In genomic region chr19:45640849-45641273, GRCh38 we compare ENCODE assay signal across 7 cellular contexts. TPM values are rescaled to one million over a fixed set of nuclear protein-coding genes. Genes with fewer than 3 reads are reported as not detected.
DNase-seq lines count a peak whose midpoint lies in the region; ATAC-seq and TF ChIP-seq lines count a peak whose summit lies in the region.

No MANE protein-coding gene starts in this region.

- peak; percentile 80 to 82 for DNase-seq in activated T-cell treated with anti-CD3 and anti-CD28 coated beads, Interleukin-2, amount 50 U/mL, for 48 hours
- peak; percentile 57 to 88 for DNase-seq in stimulated activated effector memory CD8-positive, alpha-beta T cell treated with anti-CD3 and anti-CD28 coated beads, Interleukin-12 subunit alpha, Interleukin-12 subunit beta, amount 100 ng/mL, for 72 hours (ENCODE audit: low spot score in 2 of 2)
- DNase-seq in HT-29 (ENCODE audit: low spot score) (no peak), retina (no peak)

- H3K9me3 ChIP-seq in iPS-18c (ENCODE audit: control insufficient read depth, insufficient read depth, low read length): no peaks in the 10 kb centered on the region

- H3K4me3 ChIP-seq in KMS-11 (IDR thresholded peaks at IDR 0.05; ENCODE audit: insufficient read depth, low read depth, low read length) (no peak overlapping the region), iPS-18c (ENCODE audit: insufficient read depth, low read depth, low read length) (peak overlapping the region; percentile 54; the same call in 1 of the 2 replicates)

- no peak overlapping the region for H3K9ac ChIP-seq in KMS-11

- no peaks in the 10 kb centered on the region for H4K20me1 ChIP-seq in KMS-11 (ENCODE audit: insufficient read depth)

- H3K79me2 ChIP-seq in KMS-11 (ENCODE audit: insufficient read depth, low read depth): no peaks in the 10 kb centered on the region

- peak overlapping the region; percentile 77 for H3K4me3 Mint-ChIP-seq in stimulated activated effector memory CD8-positive, alpha-beta T cell treated with anti-CD3 and anti-CD28 coated beads, Interleukin-12 subunit alpha, Interleukin-12 subunit beta, amount 100 ng/mL, for 72 hours

- peak overlapping the region; percentile 61; the same call in 1 of the 2 replicates for H2AFZ ChIP-seq in KMS-11 (ENCODE audit: low read depth)

- H3K36me3 Mint-ChIP-seq in stimulated activated effector memory CD8-positive, alpha-beta T cell treated with anti-CD3 and anti-CD28 coated beads, Interleukin-12 subunit alpha, Interleukin-12 subunit beta, amount 100 ng/mL, for 72 hours: peaks cover 74% of the 10 kb centered on the region

- peak overlapping the region; percentile 96 for H3K27ac Mint-ChIP-seq in stimulated activated effector memory CD8-positive, alpha-beta T cell treated with anti-CD3 and anti-CD28 coated beads, Interleukin-12 subunit alpha, Interleukin-12 subunit beta, amount 100 ng/mL, for 72 hours

- peaks cover 3% of the 10 kb centered on the region; the same call in 1 of the 2 replicates for H3K27me3 ChIP-seq in KMS-11 (ENCODE audit: insufficient read depth, low read depth)

- H3K36me3 ChIP-seq in KMS-11 (ENCODE audit: insufficient read depth): no peaks in the 10 kb centered on the region

- no peak for TF ChIP-seq CTCF in KMS-11 (conservative IDR thresholded peaks at IDR 0.05; ENCODE audit: low read depth, low read length)

- H3K4me2 ChIP-seq in KMS-11: peak overlapping the region; percentile 72; the same call in 1 of the 2 replicates

- peaks cover 67% of the 10 kb centered on the region for H3K4me1 Mint-ChIP-seq in stimulated activated effector memory CD8-positive, alpha-beta T cell treated with anti-CD3 and anti-CD28 coated beads, Interleukin-12 subunit alpha, Interleukin-12 subunit beta, amount 100 ng/mL, for 72 hours

- H3K9me3 Mint-ChIP-seq in stimulated activated effector memory CD8-positive, alpha-beta T cell treated with anti-CD3 and anti-CD28 coated beads, Interleukin-12 subunit alpha, Interleukin-12 subunit beta, amount 100 ng/mL, for 72 hours: no peaks in the 10 kb centered on the region

- H3K4me1 ChIP-seq in KMS-11 (ENCODE audit: low read depth, poor library complexity, severe bottlenecking): peaks cover 37% of the 10 kb centered on the region

- H3K27ac ChIP-seq in KMS-11: no peak overlapping the region; the same call in 1 of the 2 replicates

- ATAC-seq in stimulated activated effector memory CD8-positive, alpha-beta T cell treated with anti-CD3 and anti-CD28 coated beads, Interleukin-12 subunit alpha, Interleukin-12 subunit beta, amount 100 ng/mL, for 72 hours: no peak
- no peak for ATAC-seq in HG03196 (IDR thresholded peaks at IDR 0.05; ENCODE audit: unreplicated experiment)

RNA-seq across cellular contexts. Expression of gene EML2, which starts 1.7 kb away (rescaled TPM):
- 38.2 and 39.5 TPM in 2 replicates for total RNA-seq in HT-29 (2014; rRNA removed; shearing (Covaris generic))

RNA-seq across cellular contexts. Expression of gene GIPR, which starts 27.2 kb away (rescaled TPM):
- total RNA-seq in HT-29 (2014; rRNA removed; shearing (Covaris generic)): 4.3 and 5.1 TPM in 2 replicates

RNA-seq across cellular contexts. Expression of gene GPR4, which starts 38.8 kb away (rescaled TPM):
- total RNA-seq in HT-29 (2014; rRNA removed; shearing (Covaris generic)): not detected in 2 replicates

RNA-seq across cellular contexts. Expression of gene SNRPD2, which starts 50.9 kb away (rescaled TPM):
- total RNA-seq in HT-29 (2014; rRNA removed; shearing (Covaris generic)): 802 and 867 TPM in 2 replicates

RNA-seq across cellular contexts. Expression of gene QPCTL, which starts 51.6 kb away (rescaled TPM):
- 34.7 and 36.4 TPM in 2 replicates for total RNA-seq in HT-29 (2014; rRNA removed; shearing (Covaris generic))

Comparison
In these comparisons a context has a peak if more than half of its experiments do, and no peak if none do; other contexts are left out.
1. DNase-seq: peak in activated T-cell treated with anti-CD3 and anti-CD28 coated beads, Interleukin-2, amount 50 U/mL, for 48 hours (2 of 2) and stimulated activated effector memory CD8-positive, alpha-beta T cell treated with anti-CD3 and anti-CD28 coated beads, Interleukin-12 subunit alpha, Interleukin-12 subunit beta, amount 100 ng/mL, for 72 hours (2 of 2); none in HT-29 (single experiment) and retina (single experiment).